1 cellular context compared by ENCODE assay signal in the genomic region with DNA sequence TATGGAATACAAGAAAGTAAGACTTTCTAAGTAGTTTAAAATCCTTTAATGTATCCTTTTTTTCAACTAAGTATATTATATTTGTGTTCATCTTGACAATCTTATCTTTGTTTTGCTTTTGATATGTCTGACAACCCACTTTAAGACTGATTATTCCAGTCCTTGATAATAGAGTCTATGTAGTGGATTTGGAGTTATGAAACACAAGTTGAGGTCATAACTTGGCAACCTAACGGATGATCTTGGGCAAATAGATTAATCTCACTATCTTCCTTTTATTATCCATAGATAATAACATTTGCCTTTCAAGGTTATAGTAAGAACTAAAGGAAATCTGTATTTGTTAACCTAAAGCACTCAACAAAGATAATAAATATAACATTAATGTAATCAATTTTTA.
TF ChIP-seq lines count a peak whose summit lies in the region.

No MANE protein-coding gene starts in this region.

TF ChIP-seq in SK-N-SH, 30 proteins besides CTCF, POLR2A, EP300 and RAD21 (continued from another document):
- TF ChIP-seq PBX3 (IDR thresholded peaks at IDR 0.05) (no peak), TAF1 (IDR thresholded peaks at IDR 0.05; ENCODE audit: borderline replicate concordance, low read depth, low read length) (no peak), TCF12 (IDR thresholded peaks at IDR 0.05) (no peak), ZBTB33 (IDR thresholded peaks at IDR 0.05; ENCODE audit: borderline replicate concordance, low read depth) (no peak), ELF1 (IDR thresholded peaks at IDR 0.05) (no peak), RFX5 (IDR thresholded peaks at IDR 0.05; ENCODE audit: low read length) (no peak), SMC3 (IDR thresholded peaks at IDR 0.05; ENCODE audit: low read depth, low read length) (no peak), FOXM1 (IDR thresholded peaks at IDR 0.05; ENCODE audit: low read depth) (no peak), SIN3A (IDR thresholded peaks at IDR 0.05; ENCODE audit: borderline replicate concordance, low read depth, low read length) (no peak)
- TF ChIP-seq, protein P1, sequence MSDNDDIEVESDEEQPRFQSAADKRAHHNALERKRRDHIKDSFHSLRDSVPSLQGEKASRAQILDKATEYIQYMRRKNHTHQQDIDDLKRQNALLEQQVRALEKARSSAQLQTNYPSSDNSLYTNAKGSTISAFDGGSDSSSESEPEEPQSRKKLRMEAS (IDR thresholded peaks at IDR 0.05; ENCODE audit: low read depth) = no peak
- TF ChIP-seq, protein P2, sequence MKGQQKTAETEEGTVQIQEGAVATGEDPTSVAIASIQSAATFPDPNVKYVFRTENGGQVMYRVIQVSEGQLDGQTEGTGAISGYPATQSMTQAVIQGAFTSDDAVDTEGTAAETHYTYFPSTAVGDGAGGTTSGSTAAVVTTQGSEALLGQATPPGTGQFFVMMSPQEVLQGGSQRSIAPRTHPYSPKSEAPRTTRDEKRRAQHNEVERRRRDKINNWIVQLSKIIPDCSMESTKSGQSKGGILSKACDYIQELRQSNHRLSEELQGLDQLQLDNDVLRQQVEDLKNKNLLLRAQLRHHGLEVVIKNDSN (IDR thresholded peaks at IDR 0.05; ENCODE audit: borderline replicate concordance, low read depth) = no peak
